1 cellular context compared by ENCODE assay signal in the genomic region with DNA sequence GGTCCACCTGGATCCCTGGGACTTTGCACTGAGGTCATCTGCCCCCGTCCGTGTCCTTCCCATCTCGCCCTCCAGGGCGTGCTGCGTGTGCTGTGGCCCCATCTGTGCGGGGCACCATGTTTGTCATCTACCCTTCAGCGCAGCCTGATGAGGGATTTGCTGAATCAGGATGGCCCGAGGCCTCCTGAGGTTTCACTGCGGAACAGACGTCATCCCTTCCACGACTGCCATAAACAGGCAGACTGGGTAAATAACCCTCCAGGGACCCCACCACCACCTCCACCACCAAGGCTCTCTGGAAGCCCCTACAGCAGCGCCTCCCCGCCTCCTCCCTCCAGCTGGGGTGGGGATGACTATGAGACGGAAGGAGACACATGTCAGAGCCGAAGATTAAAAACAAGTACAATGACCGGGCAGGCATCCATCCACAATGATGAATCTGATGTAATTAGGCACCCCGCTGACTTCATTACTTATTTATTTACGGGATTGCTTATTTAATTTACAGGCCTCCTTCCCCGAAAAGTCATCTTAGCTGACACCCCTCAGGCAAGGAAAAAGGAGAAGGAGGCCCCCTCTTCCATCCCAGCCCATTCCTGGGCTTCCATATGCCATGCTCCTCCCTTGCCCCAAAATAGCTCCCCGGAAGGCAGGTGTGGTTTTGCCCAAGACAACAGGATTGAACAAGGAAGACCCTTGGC.
TF ChIP-seq lines count a peak whose summit lies in the region.

No MANE protein-coding gene starts in this region.

TF ChIP-seq in HEK293, 187 proteins besides CTCF, POLR2A, EP300 and RAD21 (continued from another document):
- TF ChIP-seq, protein P1, sequence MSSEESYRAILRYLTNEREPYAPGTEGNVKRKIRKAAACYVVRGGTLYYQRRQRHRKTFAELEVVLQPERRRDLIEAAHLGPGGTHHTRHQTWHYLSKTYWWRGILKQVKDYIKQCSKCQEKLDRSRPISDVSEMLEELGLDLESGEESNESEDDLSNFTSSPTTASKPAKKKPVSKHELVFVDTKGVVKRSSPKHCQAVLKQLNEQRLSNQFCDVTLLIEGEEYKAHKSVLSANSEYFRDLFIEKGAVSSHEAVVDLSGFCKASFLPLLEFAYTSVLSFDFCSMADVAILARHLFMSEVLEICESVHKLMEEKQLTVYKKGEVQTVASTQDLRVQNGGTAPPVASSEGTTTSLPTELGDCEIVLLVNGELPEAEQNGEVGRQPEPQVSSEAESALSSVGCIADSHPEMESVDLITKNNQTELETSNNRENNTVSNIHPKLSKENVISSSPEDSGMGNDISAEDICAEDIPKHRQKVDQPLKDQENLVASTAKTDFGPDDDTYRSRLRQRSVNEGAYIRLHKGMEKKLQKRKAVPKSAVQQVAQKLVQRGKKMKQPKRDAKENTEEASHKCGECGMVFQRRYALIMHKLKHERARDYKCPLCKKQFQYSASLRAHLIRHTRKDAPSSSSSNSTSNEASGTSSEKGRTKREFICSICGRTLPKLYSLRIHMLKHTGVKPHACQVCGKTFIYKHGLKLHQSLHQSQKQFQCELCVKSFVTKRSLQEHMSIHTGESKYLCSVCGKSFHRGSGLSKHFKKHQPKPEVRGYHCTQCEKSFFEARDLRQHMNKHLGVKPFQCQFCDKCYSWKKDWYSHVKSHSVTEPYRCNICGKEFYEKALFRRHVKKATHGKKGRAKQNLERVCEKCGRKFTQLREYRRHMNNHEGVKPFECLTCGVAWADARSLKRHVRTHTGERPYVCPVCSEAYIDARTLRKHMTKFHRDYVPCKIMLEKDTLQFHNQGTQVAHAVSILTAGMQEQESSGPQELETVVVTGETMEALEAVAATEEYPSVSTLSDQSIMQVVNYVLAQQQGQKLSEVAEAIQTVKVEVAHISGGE (tag by site-specific recombination; conservative IDR thresholded peaks at IDR 0.05; ENCODE audit: low read depth): no peak
- TF ChIP-seq GLI2 (tag by site-specific recombination; IDR thresholded peaks at IDR 0.05; ENCODE audit: borderline replicate concordance, low read depth) (peak; percentile 4; the same call in 1 of the 2 replicates), ZNF610 (tag by site-specific recombination; IDR thresholded peaks at IDR 0.05; ENCODE audit: borderline replicate concordance) (peak; percentile 63; the same call in 1 of the 2 replicates), ZNF510 (tag by site-specific recombination; IDR thresholded peaks at IDR 0.05; ENCODE audit: insufficient replicate concordance) (no peak), ZNF324 (tag by site-specific recombination; IDR thresholded peaks at IDR 0.05) (peak; percentile 91), ZNF132 (tag by site-specific recombination; IDR thresholded peaks at IDR 0.05; ENCODE audit: borderline replicate concordance) (no peak)
- TF ChIP-seq, protein P2, sequence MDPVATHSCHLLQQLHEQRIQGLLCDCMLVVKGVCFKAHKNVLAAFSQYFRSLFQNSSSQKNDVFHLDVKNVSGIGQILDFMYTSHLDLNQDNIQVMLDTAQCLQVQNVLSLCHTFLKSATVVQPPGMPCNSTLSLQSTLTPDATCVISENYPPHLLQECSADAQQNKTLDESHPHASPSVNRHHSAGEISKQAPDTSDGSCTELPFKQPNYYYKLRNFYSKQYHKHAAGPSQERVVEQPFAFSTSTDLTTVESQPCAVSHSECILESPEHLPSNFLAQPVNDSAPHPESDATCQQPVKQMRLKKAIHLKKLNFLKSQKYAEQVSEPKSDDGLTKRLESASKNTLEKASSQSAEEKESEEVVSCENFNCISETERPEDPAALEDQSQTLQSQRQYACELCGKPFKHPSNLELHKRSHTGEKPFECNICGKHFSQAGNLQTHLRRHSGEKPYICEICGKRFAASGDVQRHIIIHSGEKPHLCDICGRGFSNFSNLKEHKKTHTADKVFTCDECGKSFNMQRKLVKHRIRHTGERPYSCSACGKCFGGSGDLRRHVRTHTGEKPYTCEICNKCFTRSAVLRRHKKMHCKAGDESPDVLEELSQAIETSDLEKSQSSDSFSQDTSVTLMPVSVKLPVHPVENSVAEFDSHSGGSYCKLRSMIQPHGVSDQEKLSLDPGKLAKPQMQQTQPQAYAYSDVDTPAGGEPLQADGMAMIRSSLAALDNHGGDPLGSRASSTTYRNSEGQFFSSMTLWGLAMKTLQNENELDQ (tag by site-specific recombination; IDR thresholded peaks at IDR 0.05; ENCODE audit: low read depth): no peak
- TF ChIP-seq, protein P3, sequence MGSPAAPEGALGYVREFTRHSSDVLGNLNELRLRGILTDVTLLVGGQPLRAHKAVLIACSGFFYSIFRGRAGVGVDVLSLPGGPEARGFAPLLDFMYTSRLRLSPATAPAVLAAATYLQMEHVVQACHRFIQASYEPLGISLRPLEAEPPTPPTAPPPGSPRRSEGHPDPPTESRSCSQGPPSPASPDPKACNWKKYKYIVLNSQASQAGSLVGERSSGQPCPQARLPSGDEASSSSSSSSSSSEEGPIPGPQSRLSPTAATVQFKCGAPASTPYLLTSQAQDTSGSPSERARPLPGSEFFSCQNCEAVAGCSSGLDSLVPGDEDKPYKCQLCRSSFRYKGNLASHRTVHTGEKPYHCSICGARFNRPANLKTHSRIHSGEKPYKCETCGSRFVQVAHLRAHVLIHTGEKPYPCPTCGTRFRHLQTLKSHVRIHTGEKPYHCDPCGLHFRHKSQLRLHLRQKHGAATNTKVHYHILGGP (tag by site-specific recombination; IDR thresholded peaks at IDR 0.05): no peak
